In genomic region chr10:32955790-32956189, GRCh38 we compare ENCODE assay signal across 10 cellular contexts. TPM values are rescaled to one million over a fixed set of nuclear protein-coding genes. Genes with fewer than 3 reads are reported as not detected.
DNase-seq lines count a peak whose midpoint lies in the region; ATAC-seq and TF ChIP-seq lines count a peak whose summit lies in the region.
"Had no signal": no experiment of that assay in that cellular context is flagged by ENCODE, and none has a peak within 500 bp of the region (broad histone marks: within the 10 kb centered on the region; RNA-seq: fewer than 3 reads in every experiment).

No MANE protein-coding gene starts in this region.

- H3K27ac ChIP-seq in gastroesophageal sphincter, result peak overlapping the region; percentile 96 to 99 (median 98)
- H3K27ac ChIP-seq in substantia nigra (ENCODE audit: low read depth, low read length, poor library complexity, severe bottlenecking), result no peak overlapping the region

- POLR2A ChIA-PET in activated CD4-positive, alpha-beta memory T cell treated with anti-CD3 and anti-CD28 coated beads for 36 hours (lab: Charles Lee), result interaction anchor here (0.7 kb wide), 1 partner anchor 25 kb away, joined by 5 read pairs; no protein-coding TSS in a partner anchor

- H3K4me3 Mint-ChIP-seq in activated CD4-positive, alpha-beta memory T cell treated with anti-CD3 and anti-CD28 coated beads for 36 hours, result peak overlapping the region; percentile 80

- H3K36me3 ChIP-seq in HAP-1 (replicated peaks) (no peaks in the 10 kb centered on the region), gastroesophageal sphincter (no peaks in the 10 kb centered on the region)

- H3K27me3 Mint-ChIP-seq in activated CD4-positive, alpha-beta memory T cell treated with anti-CD3 and anti-CD28 coated beads for 36 hours, result peaks cover 4% of the 10 kb centered on the region

- peak overlapping the region; percentile 89 for H3K4me3 ChIP-seq in HAP-1
- peak overlapping the region; percentile 90 to 91 for H3K4me3 ChIP-seq in gastroesophageal sphincter
- H3K4me3 ChIP-seq in skeletal muscle cell (ENCODE audit: low read depth, low read length), result peak overlapping the region; percentile 87

- TF ChIP-seq EP300 in gastroesophageal sphincter (IDR thresholded peaks at IDR 0.05), result no peak

- peaks cover 67% of the 10 kb centered on the region for H3K4me1 Mint-ChIP-seq in activated CD4-positive, alpha-beta memory T cell treated with anti-CD3 and anti-CD28 coated beads for 36 hours (ENCODE audit: low read depth)

- in situ Hi-C loops in HAP-1 (cut with MboI; ENCODE audit: low sequenced_read_pairs), result no loop called here

- DNase-seq in HAP-1 (ENCODE audit: low spot score in 2 of 2) (no peak), skeletal muscle cell (ENCODE audit: low read depth) (no peak), substantia nigra (lab: John Stamatoyannopoulos, UW) (no peak)
- DNase-seq in activated CD4-positive, alpha-beta memory T cell treated with anti-CD3 and anti-CD28 coated beads for 36 hours, result no peak
- no peak for DNase-seq in stimulated activated naive CD4-positive, alpha-beta T cell (lab: John Stamatoyannopoulos, UW)
- DNase-seq in stimulated activated CD4-positive, alpha-beta T cell treated with anti-CD3 and anti-CD28 coated beads, Interleukin-2, amount 100 ng/mL, for 24 hours, result no peak
- DNase-seq: nucleus accumbens had no signal

- H3K9me3 Mint-ChIP-seq in activated CD4-positive, alpha-beta memory T cell treated with anti-CD3 and anti-CD28 coated beads for 36 hours, result no peaks in the 10 kb centered on the region

- CTCF ChIA-PET in activated CD4-positive, alpha-beta memory T cell treated with anti-CD3 and anti-CD28 coated beads for 36 hours (lab: Charles Lee), result interaction anchor here (0.6 to 1.0 kb wide), 3 partner anchors 14 to 710 kb away, joined by 3 to 4 read pairs (median 4); no protein-coding TSS in a partner anchor

- peaks cover 2% of the 10 kb centered on the region for H3K36me3 Mint-ChIP-seq in activated CD4-positive, alpha-beta memory T cell treated with anti-CD3 and anti-CD28 coated beads for 36 hours

- 0% methylated on average over 1 of the region's 1 CpG for WGBS in gastroesophageal sphincter (ENCODE audit: low coverage in 1 of 2), 2 donors

- H3K27ac Mint-ChIP-seq in activated CD4-positive, alpha-beta memory T cell treated with anti-CD3 and anti-CD28 coated beads for 36 hours, result peak overlapping the region; percentile 85
- H3K27ac Mint-ChIP-seq: activated naive CD4-positive, alpha-beta T cell treated with anti-CD3 and anti-CD28 coated beads, Interleukin-2, amount 50 U/mL, for 72 hours had no signal

- H3K4me1 ChIP-seq in HAP-1 (peaks cover 41% of the 10 kb centered on the region), gastroesophageal sphincter (peaks cover 4 to 77% (median 20%) of the 10 kb centered on the region in 3 donors)

- ATAC-seq in gastroesophageal sphincter, result no peak
- no peak for ATAC-seq in GM21390 (IDR thresholded peaks at IDR 0.05; ENCODE audit: unreplicated experiment)
- ATAC-seq: activated naive CD4-positive, alpha-beta T cell treated with anti-CD3 and anti-CD28 coated beads, Interleukin-2, amount 50 U/mL, for 72 hours had no signal

- intact Hi-C loops in activated CD4-positive, alpha-beta memory T cell treated with anti-CD3 and anti-CD28 coated beads for 36 hours (cut with micrococcal nuclease), result loop anchor here (5.0 to 10.0 kb wide), 6 partner anchors 162 to 901 kb away; partner anchors contain the start of genes CCDC7 and KIF5B

- TF ChIP-seq POLR2A in gastroesophageal sphincter (IDR thresholded peaks at IDR 0.05), result no peak

- no peaks in the 10 kb centered on the region for H3K9me3 ChIP-seq in HAP-1
- no peaks in the 10 kb centered on the region for H3K9me3 ChIP-seq in gastroesophageal sphincter

- no peak for TF ChIP-seq CTCF in gastroesophageal sphincter (IDR thresholded peaks at IDR 0.05)

- H3K27me3 ChIP-seq in HAP-1 (ENCODE audit: low read depth) (no peaks in the 10 kb centered on the region), gastroesophageal sphincter (no peaks in the 10 kb centered on the region)

RNA-seq across cellular contexts. Expression of gene ITGB1, which starts 2.2 kb away (rescaled TPM):
- 100 to 1,000 TPM; 113 to 117 TPM for total RNA-seq in activated CD4-positive, alpha-beta memory T cell treated with anti-CD3 and anti-CD28 coated beads for 36 hours
- total RNA-seq in gastroesophageal sphincter, result 1,000 to 10,000 TPM in 3 of 4 donors, 100 to 1,000 TPM in 1; 998 to 2,832 (median 1,462) TPM

Comparison
In these comparisons a context has a peak if more than half of its experiments do, and no peak if none do; other contexts are left out.
1. RNA of gene ITGB1, which starts 2.2 kb away (total RNA-seq): 998 to 2,832 TPM in gastroesophageal sphincter; 113 to 117 TPM in activated CD4-positive, alpha-beta memory T cell treated with anti-CD3 and anti-CD28 coated beads for 36 hours; every median in the first group is over 4 times any median in the second.
2. Peak in every context shown above with its lines, with median percentiles within 50 percentile points of each other: H3K4me3 ChIP-seq.